Comparison of ENCODE assay signal across 8 cellular contexts in the genomic region with DNA sequence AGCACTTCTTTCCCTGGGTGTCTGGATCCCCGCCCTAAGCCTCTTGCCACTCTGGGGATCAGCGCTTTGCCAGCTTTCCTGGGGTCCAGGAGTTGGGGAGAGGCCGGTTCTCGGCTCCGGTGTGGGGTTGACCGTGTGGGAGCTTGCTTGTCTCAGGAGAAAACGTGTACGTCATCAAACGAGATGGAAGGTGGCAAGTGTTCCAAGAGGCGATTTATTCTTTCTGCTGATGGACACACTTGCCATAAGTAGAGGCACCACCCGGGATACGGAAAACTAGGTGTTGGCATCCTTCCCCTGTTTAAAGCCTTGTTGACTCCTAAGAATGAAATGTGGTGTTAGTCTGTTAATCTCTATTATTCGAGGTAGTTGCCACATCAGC. TPM values are rescaled to one million over a fixed set of nuclear protein-coding genes. Genes with fewer than 3 reads are reported as not detected.
DNase-seq lines count a peak whose midpoint lies in the region; ATAC-seq, FAIRE-seq and TF ChIP-seq lines count a peak whose summit lies in the region.

No MANE protein-coding gene starts in this region.

- H4K20me1 ChIP-seq in astrocyte (ENCODE audit: insufficient read depth, low read length): peaks cover 39% of the 10 kb centered on the region

- no peak for TF ChIP-seq EP300 in upper lobe of left lung (IDR thresholded peaks at IDR 0.05)

- FAIRE-seq in astrocyte (lab: Jason Lieb, UNC): no peak

- no peak for TF ChIP-seq CTCF in astrocyte (IDR thresholded peaks at IDR 0.05; ENCODE audit: insufficient read depth, low read depth, low read length)
- no peak for TF ChIP-seq CTCF in lower leg skin (IDR thresholded peaks at IDR 0.05)
- no peak for TF ChIP-seq CTCF in upper lobe of left lung (IDR thresholded peaks at IDR 0.05)

- H3K4me3 ChIP-seq in astrocyte (ENCODE audit: insufficient read depth, low read depth, low read length): peak overlapping the region; percentile 97
- H3K4me3 ChIP-seq in lower leg skin (ENCODE audit: low read depth, poor library complexity, severe bottlenecking): peak overlapping the region; percentile 78
- peak overlapping the region; percentile 79 to 96 (median 90) for H3K4me3 ChIP-seq in upper lobe of left lung

- H3K4me1 ChIP-seq in astrocyte (ENCODE audit: insufficient read depth, low read length): peaks cover 18% of the 10 kb centered on the region
- H3K4me1 ChIP-seq in upper lobe of left lung: peaks cover 14 to 30% (median 23%) of the 10 kb centered on the region in 4 donors

- peak overlapping the region; percentile 95 for H3K9ac ChIP-seq in astrocyte (ENCODE audit: low read length)

- 0 to 2% methylated on average over 13 of the region's 13 CpGs for WGBS in lower leg skin, 2 donors
- WGBS in upper lobe of left lung, 2 donors: 0 to 2% methylated on average over 11 to 13 of the region's 13 CpGs

- H2AFZ ChIP-seq in astrocyte (ENCODE audit: low read depth, low read length): peak overlapping the region; percentile 64

- no peaks in the 10 kb centered on the region for H3K27me3 ChIP-seq in astrocyte (ENCODE audit: insufficient read depth, low read length)
- H3K27me3 ChIP-seq in upper lobe of left lung: no peaks in the 10 kb centered on the region

- H3K9me3 Mint-ChIP-seq in astrocyte (ENCODE audit: unreplicated experiment): no peaks in the 10 kb centered on the region

- H3K27ac ChIP-seq in astrocyte (ENCODE audit: low read depth, low read length) (peak overlapping the region; percentile 89), upper lobe of left lung (peak overlapping the region; percentile 87 to 97 (median 92))

- H3K4me1 Mint-ChIP-seq in astrocyte (ENCODE audit: low read depth, unreplicated experiment): peaks cover 18% of the 10 kb centered on the region

- H3K9me3 ChIP-seq in astrocyte (ENCODE audit: insufficient read depth, low read depth, low read length) (no peaks in the 10 kb centered on the region), upper lobe of left lung (no peaks in the 10 kb centered on the region)

- peaks cover 82% of the 10 kb centered on the region for H3K79me2 ChIP-seq in astrocyte (ENCODE audit: insufficient read depth, low read length)

- DNase-seq in astrocyte (ENCODE audit: low read depth) (peak; percentile 55), lower leg skin (ENCODE audit: low spot score in 2 of 2) (peak in 1 of 2 donors; percentile 75), upper lobe of left lung (no peak), DMS153 (lab: John Stamatoyannopoulos, UW) (no peak), SKM-1 (lab: John Stamatoyannopoulos, UW; ENCODE audit: unreplicated experiment) (no peak), NCI-H526 treated with DMSO at 0.1 percent for 48 hours (lab: John Stamatoyannopoulos, UW) (no peak)

- peak overlapping the region; percentile 100 for H3K27ac Mint-ChIP-seq in astrocyte (ENCODE audit: unreplicated experiment)

- H3K27me3 Mint-ChIP-seq in astrocyte (ENCODE audit: low read depth, unreplicated experiment): no peaks in the 10 kb centered on the region

- ATAC-seq in GM18868 (IDR thresholded peaks at IDR 0.05; ENCODE audit: unreplicated experiment): peak; percentile 37
- peak; percentile 10 for ATAC-seq in HG03521 (IDR thresholded peaks at IDR 0.05; ENCODE audit: unreplicated experiment)
- ATAC-seq in upper lobe of left lung (ENCODE audit: low FRiP score in 2 of 2): peak in 1 of 2 donors; percentile 37

- no peak for TF ChIP-seq POLR2A in lower leg skin (IDR thresholded peaks at IDR 0.05)
- TF ChIP-seq POLR2A in upper lobe of left lung (IDR thresholded peaks at IDR 0.05): no peak

- H3K36me3 ChIP-seq in astrocyte (ENCODE audit: insufficient read depth, low read length) (peaks cover 32% of the 10 kb centered on the region), upper lobe of left lung (peaks cover 18 to 30% (median 26%) of the 10 kb centered on the region in 4 donors)

- H3K36me3 Mint-ChIP-seq in astrocyte (ENCODE audit: low read depth, unreplicated experiment): peaks cover 10% of the 10 kb centered on the region

- peak overlapping the region; percentile 97 for H3K4me3 Mint-ChIP-seq in astrocyte (ENCODE audit: unreplicated experiment)

- peak overlapping the region; percentile 95 for H3K4me2 ChIP-seq in astrocyte (ENCODE audit: low read length)

- intact Hi-C loops in lower leg skin (cut with DNase I; ENCODE audit: low total_unique reads): no loop called here

RNA-seq across cellular contexts. Expression of a gene that starts 0.3 kb away (rescaled TPM):
- total RNA-seq in astrocyte (15.5 and 18.1 TPM in 2 replicates), lower leg skin (1 to 10 TPM; 2.3 to 4.9 (median 3.6) TPM), upper lobe of left lung (1 to 10 TPM in 5 of 6 donors, under 1 TPM in 1; 0.33 to 6.3 (median 5.1) TPM)

RNA-seq across cellular contexts. Expression of a gene that starts 0.8 kb away (rescaled TPM):
- total RNA-seq in astrocyte (2,056 and 2,248 TPM in 2 replicates), lower leg skin (1,000 to 10,000 TPM; 4,479 to 8,244 (median 6,347) TPM), upper lobe of left lung (1,000 to 10,000 TPM in 5 of 6 donors, 100 to 1,000 TPM in 1; 807 to 2,526 (median 1,681) TPM)

RNA-seq across cellular contexts. Expression of a gene that starts 7.9 kb away (rescaled TPM):
- total RNA-seq in astrocyte (11.5 and 12.7 TPM in 2 replicates), lower leg skin (10 to 100 TPM; 17.1 to 26.3 (median 23.6) TPM), upper lobe of left lung (10 to 100 TPM; 19.0 to 35.1 (median 25.5) TPM)
